Comparison of ENCODE assay signal across 15 cellular contexts in the genomic region with DNA sequence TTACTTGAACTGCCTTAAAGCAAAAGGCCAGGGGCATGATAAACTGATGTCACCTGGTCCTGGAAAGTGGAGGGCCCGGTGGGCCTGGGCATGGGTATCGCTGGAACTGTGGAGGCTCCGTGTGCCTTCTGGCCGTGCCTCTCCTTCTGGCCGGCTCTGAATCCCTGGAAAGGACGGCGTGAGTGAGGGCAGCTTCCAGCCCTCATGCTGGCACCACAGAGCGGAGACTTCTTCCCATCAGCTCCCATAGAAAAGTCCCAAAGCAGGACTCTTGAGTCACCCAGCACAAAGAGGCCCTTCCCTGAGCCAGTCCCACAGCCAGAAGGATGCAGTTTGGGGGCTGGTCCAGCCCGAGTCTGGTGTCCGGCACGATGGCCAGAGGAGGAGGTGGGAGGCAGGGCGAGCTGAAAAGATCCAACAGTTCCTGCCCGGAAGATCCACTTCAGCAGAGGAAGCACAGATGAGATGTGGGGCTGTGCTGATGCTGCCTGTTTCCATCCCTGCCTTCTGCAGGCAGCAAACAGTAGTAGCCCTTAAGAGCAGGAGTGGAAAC. TPM values are rescaled to one million over a fixed set of nuclear protein-coding genes. Genes with fewer than 3 reads are reported as not detected.
DNase-seq lines count a peak whose midpoint lies in the region; FAIRE-seq and TF ChIP-seq lines count a peak whose summit lies in the region.
"Had no signal": no experiment of that assay in that cellular context is flagged by ENCODE, and none has a peak within 500 bp of the region (broad histone marks: within the 10 kb centered on the region; RNA-seq: fewer than 3 reads in every experiment).

No MANE protein-coding gene starts in this region.

- H3K36me3 ChIP-seq in H1 (ENCODE audit: control insufficient read depth in 2 of 4, insufficient read depth in 4 of 4, low read length in 3 of 4) (no peaks in the 10 kb centered on the region), mesendoderm (ENCODE audit: control insufficient read depth, insufficient read depth, low read length) (no peaks in the 10 kb centered on the region)
- H3K36me3 ChIP-seq: HAP-1 had no signal

- no peak for TF ChIP-seq POLR2A in H1 (IDR thresholded peaks at IDR 0.05; ENCODE audit: control extremely low read depth in 1 of 2, low read depth in 2 of 2, low read length in 2 of 2)

- no peak overlapping the region for H3K9ac ChIP-seq in H1 (replicated peaks in 1 of 4; ENCODE audit: extremely low read depth in 1 of 4, low read depth in 3 of 4, low read length in 3 of 4)
- no peak overlapping the region for H3K9ac ChIP-seq in mesendoderm (ENCODE audit: low read length)

- H2BK20ac ChIP-seq in H1 (ENCODE audit: low read length): no peak overlapping the region

- H2AK5ac ChIP-seq in H1 (ENCODE audit: low read depth, low read length) (no peak overlapping the region), mesendoderm (ENCODE audit: low read length) (no peak overlapping the region)

- H3K27me3 ChIP-seq in H1 (replicated peaks in 1 of 4; ENCODE audit: control insufficient read depth in 3 of 4, extremely low read depth in 1 of 4, insufficient read depth in 3 of 4, low read length in 3 of 4) (no peaks in the 10 kb centered on the region), mesendoderm (ENCODE audit: insufficient read depth, low read length, poor library complexity) (no peaks in the 10 kb centered on the region)

- H3K23ac ChIP-seq in H1 (ENCODE audit: insufficient read length): no peak overlapping the region
- H3K23ac ChIP-seq in mesendoderm (ENCODE audit: low read length): no peak overlapping the region

- FAIRE-seq in H1 (lab: Jason Lieb, UNC): no peak

- H3K4me3 ChIP-seq in H1 (ENCODE audit: extremely low read depth in 1 of 4, insufficient read depth in 2 of 4, low read depth in 3 of 4, low read length in 4 of 4): no peak overlapping the region
- no peak overlapping the region for H3K4me3 ChIP-seq in mesendoderm (ENCODE audit: low read length)
- H3K4me3 ChIP-seq: HAP-1 had no signal

- intact Hi-C loops in posterior vena cava (cut with DNase I): no loop called here

- no peak overlapping the region for H3K14ac ChIP-seq in H1 (ENCODE audit: insufficient read length)

- TF ChIP-seq CTCF in RWPE1 (conservative IDR thresholded peaks at IDR 0.05; ENCODE audit: low read depth) (no peak), H1 (IDR thresholded peaks at IDR 0.05; ENCODE audit: control extremely low read depth in 1 of 3, insufficient read depth in 1 of 3, low read depth in 1 of 3, low read length in 3 of 3) (no peak)

- H3K27ac ChIP-seq in RWPE1: peak overlapping the region; percentile 80
- no peak overlapping the region for H3K27ac ChIP-seq in H1 (ENCODE audit: low read depth, low read length)
- no peak overlapping the region for H3K27ac ChIP-seq in mesendoderm (ENCODE audit: low read depth, low read length)

- CTCF ChIA-PET in RWPE1 (lab: Yijun Ruan, JAX) (interaction anchor here (0.6 to 0.8 kb wide), 3 partner anchors 8 to 103 kb away, joined by 3 to 4 read pairs (median 3); partner anchors contain the start of gene GAA), H1 (lab: Charles Lee; ENCODE audit: partially characterized antibody) (interaction anchor here (0.6 to 2.7 kb wide), 6 partner anchors 8 to 105 kb away, joined by 3 to 12 read pairs (median 3); partner anchors contain the start of gene GAA)

- no peak overlapping the region for H2BK120ac ChIP-seq in H1 (replicated peaks; ENCODE audit: low read depth, low read length)
- H2BK120ac ChIP-seq in mesendoderm (ENCODE audit: low read depth, low read length): no peak overlapping the region

- peak; percentile 90 for DNase-seq in DMS153 treated with DMSO at 0.1 percent for 48 hours (lab: John Stamatoyannopoulos, UW; ENCODE audit: unreplicated experiment)
- no peak for DNase-seq in RWPE1 (ENCODE audit: low spot score)
- DNase-seq in H1 (ENCODE audit: low read depth in 1 of 2, low spot score in 2 of 2): no peak
- DNase-seq in posterior vena cava (ENCODE audit: low spot score): peak; percentile 56
- DNase-seq in putamen (ENCODE audit: low spot score): no peak
- DNase-seq in mesendoderm: no peak
- DNase-seq in activated CD4-positive, CD25-positive, alpha-beta regulatory T cell (lab: John Stamatoyannopoulos, UW): no peak
- DNase-seq: ACHN; CD4-positive, alpha-beta T cell; IMR-90; MM.1S; NCI-H1092 treated with DMSO at 0.1 percent for 48 hours; NCI-H2081 treated with DMSO at 0.1 percent for 48 hours; NCI-H524 treated with DMSO at 0.1 percent for 48 hours had no signal

- no peak overlapping the region for H4K91ac ChIP-seq in H1 (replicated peaks; ENCODE audit: insufficient read length, low read length)

- no peaks in the 10 kb centered on the region for H3K9me3 ChIP-seq in H1 (ENCODE audit: insufficient read depth in 2 of 2, low read depth in 1 of 2, low read length in 1 of 2)
- H3K9me3 ChIP-seq: HAP-1 had no signal

- H2AFZ ChIP-seq in H1 (ENCODE audit: low read length): no peak overlapping the region

- H3K4me2 ChIP-seq in H1 (ENCODE audit: insufficient read depth in 1 of 2, low read depth in 2 of 2, low read length in 2 of 2) (no peak overlapping the region), mesendoderm (ENCODE audit: low read length) (no peak overlapping the region)

- no peak for TF ChIP-seq EP300 in H1 (IDR thresholded peaks at IDR 0.05; ENCODE audit: borderline replicate concordance in 1 of 2, low read depth in 2 of 2, low read length in 2 of 2)

- H2BK15ac ChIP-seq in H1 (ENCODE audit: low read length) (no peak overlapping the region), mesendoderm (replicated peaks; ENCODE audit: low read depth) (no peak overlapping the region)

- H4K5ac ChIP-seq in H1 (ENCODE audit: insufficient read length, low read depth, low read length) (no peak overlapping the region), mesendoderm (ENCODE audit: low read length) (no peak overlapping the region)

- H3K23me2 ChIP-seq in H1 (ENCODE audit: low read depth, low read length): no peaks in the 10 kb centered on the region

- H4K20me1 ChIP-seq in H1 (replicated peaks in 1 of 2; ENCODE audit: control insufficient read depth in 1 of 2, insufficient read depth in 2 of 2, low read length in 2 of 2): no peaks in the 10 kb centered on the region

- 96% methylated on average over 11 of the region's 13 CpGs; no CpG with 5 or more reads in 1 of the 2 experiments for WGBS in H1 (ENCODE audit: extremely low coverage in 1 of 2, insufficient coverage in 1 of 2, insufficient read length in 1 of 2, insufficient replicate concordance in 2 of 2, low coverage in 1 of 2, low lambda C conversion rate in 2 of 2, missing lambda C conversion rate in 1 of 2), 2 experiments
- no CpG with 5 or more reads among the region's 13 CpGs for WGBS in mesendoderm (ENCODE audit: extremely low coverage, insufficient coverage, low lambda C conversion rate)

- POLR2A ChIA-PET in RWPE1 (lab: Yijun Ruan, JAX; ENCODE audit: low non-redundant PET): interaction anchor here (0.5 to 0.6 kb wide), 2 partner anchors 8 to 91 kb away, joined by 3 to 5 read pairs; partner anchors contain the start of gene GAA
- POLR2A ChIA-PET in H1 (lab: Charles Lee; ENCODE audit: partially characterized antibody): interaction anchor here (0.7 to 1.8 kb wide), 2 partner anchors 27 to 38 kb away, joined by 3 read pairs; no protein-coding TSS in a partner anchor

- H3K4me1 ChIP-seq in H1 (replicated peaks in 1 of 4; ENCODE audit: control insufficient read depth in 3 of 4, insufficient read depth in 4 of 4, low read length in 3 of 4) (peaks cover 0 to 11% (median 8%) of the 10 kb centered on the region in 4 experiments; a peak in 4 of 7 replicates), mesendoderm (ENCODE audit: control insufficient read depth, low read depth, low read length) (no peaks in the 10 kb centered on the region)
- H3K4me1 ChIP-seq: HAP-1 had no signal

- peak overlapping the region; percentile 68 for H4K8ac ChIP-seq in H1 (ENCODE audit: extremely low read depth, insufficient read depth, low read length)
- no peak overlapping the region for H4K8ac ChIP-seq in mesendoderm (ENCODE audit: low read depth, low read length)

- H2BK12ac ChIP-seq in H1 (ENCODE audit: low read depth, low read length): no peak overlapping the region

- no peak overlapping the region for H2BK5ac ChIP-seq in H1 (ENCODE audit: low read depth, low read length)
- H2BK5ac ChIP-seq in mesendoderm (ENCODE audit: low read length): no peak overlapping the region

- TF ChIP-seq RAD21 in H1 (IDR thresholded peaks at IDR 0.05 in 1 of 2, conservative IDR thresholded peaks at IDR 0.05 in 1 of 2; ENCODE audit: low read depth in 2 of 2, low read length in 2 of 2): no peak

- no peaks in the 10 kb centered on the region for H3K79me2 ChIP-seq in H1 (ENCODE audit: control insufficient read depth in 1 of 2, insufficient read depth in 2 of 2, low read length in 2 of 2)
- no peaks in the 10 kb centered on the region for H3K79me2 ChIP-seq in mesendoderm (ENCODE audit: control insufficient read depth, insufficient read depth, low read length)

- no peak overlapping the region for H3K4ac ChIP-seq in H1 (replicated peaks; ENCODE audit: insufficient read length, low read depth, low read length)
- H3K4ac ChIP-seq in mesendoderm (ENCODE audit: low read depth, low read length): no peak overlapping the region

- H3K79me1 ChIP-seq in H1 (ENCODE audit: low read depth, low read length) (peaks cover 2% of the 10 kb centered on the region; the same call in 1 of the 2 replicates), mesendoderm (ENCODE audit: low read length) (no peaks in the 10 kb centered on the region)

- H3K18ac ChIP-seq in H1 (ENCODE audit: extremely low read depth, low read length) (no peak overlapping the region), mesendoderm (ENCODE audit: low read length) (no peak overlapping the region)

- H3K56ac ChIP-seq in H1 (replicated peaks; ENCODE audit: insufficient read length, low read depth, low read length): no peak overlapping the region
- H3K56ac ChIP-seq in mesendoderm (ENCODE audit: low read length): no peak overlapping the region

RNA-seq across cellular contexts. Expression of gene GAA, which starts 7.8 kb away (rescaled TPM):
- 25.3 and 30.0 TPM in 2 replicates for total RNA-seq in H1 (2021; fragmentation: NEBNext Ultra II Directional; extraction: Animal tissue kit (Norgen Biotek cat#: 25700))
- 14.8 and 32.7 TPM in 2 replicates for polyA plus RNA-seq in H1 (2011; rRNA removed)
- 24.0 TPM for polyA plus RNA-seq in H1 (2011; cell fraction: cytosol; rRNA removed)
- polyA plus RNA-seq in H1 (2011; cell fraction: nucleus; rRNA removed): 151 TPM
- 20.2 to 49.6 TPM (median 37.7 TPM) in 4 replicates for polyA plus RNA-seq in H1 (2012, experiment 1 of 2)
- 24.4 TPM for polyA plus RNA-seq in H1 (2012, experiment 2 of 2)
- polyA plus RNA-seq in H1 (2013, experiment 1 of 2): 45.2 TPM
- polyA plus RNA-seq in H1 (2013, experiment 2 of 2): 38.1 TPM
- 5.0 and 7.6 TPM in 2 replicates for polyA minus RNA-seq in H1 (2011; rRNA and poly(A)+ RNA removed)
- 17.7 TPM for polyA minus RNA-seq in H1 (2011; cell fraction: cytosol; rRNA and poly(A)+ RNA removed)
- polyA minus RNA-seq in H1 (2011; cell fraction: nucleus; rRNA and poly(A)+ RNA removed): 25.7 TPM
- total RNA-seq in posterior vena cava: 10 to 100 TPM; 38.7 to 42.8 TPM
- 8.0 TPM for polyA plus RNA-seq in mesendoderm (2013, experiment 1 of 2)
- polyA plus RNA-seq in mesendoderm (2013, experiment 2 of 2): 8.3 TPM

RNA-seq across cellular contexts. Expression of gene EIF4A3, which starts 37.8 kb away (rescaled TPM):
- total RNA-seq in H1 (2021; fragmentation: NEBNext Ultra II Directional; extraction: Animal tissue kit (Norgen Biotek cat#: 25700)): 146 and 155 TPM in 2 replicates
- polyA plus RNA-seq in H1 (2011; rRNA removed): 99.1 and 142 TPM in 2 replicates
- 140 TPM for polyA plus RNA-seq in H1 (2011; cell fraction: cytosol; rRNA removed)
- 77.5 TPM for polyA plus RNA-seq in H1 (2011; cell fraction: nucleus; rRNA removed)
- 156 to 184 TPM (median 166 TPM) in 4 replicates for polyA plus RNA-seq in H1 (2012, experiment 1 of 2)
- 48.6 TPM for polyA plus RNA-seq in H1 (2012, experiment 2 of 2)
- 81.9 TPM for polyA plus RNA-seq in H1 (2013, experiment 1 of 2)
- 84.3 TPM for polyA plus RNA-seq in H1 (2013, experiment 2 of 2)
- polyA minus RNA-seq in H1 (2011; rRNA and poly(A)+ RNA removed): 108 and 113 TPM in 2 replicates
- 61.2 TPM for polyA minus RNA-seq in H1 (2011; cell fraction: cytosol; rRNA and poly(A)+ RNA removed)
- polyA minus RNA-seq in H1 (2011; cell fraction: nucleus; rRNA and poly(A)+ RNA removed): 42.7 TPM
- total RNA-seq in posterior vena cava: 10 to 100 TPM; 48.8 to 50.5 TPM
- polyA plus RNA-seq in mesendoderm (2013, experiment 1 of 2): 134 TPM
- 130 TPM for polyA plus RNA-seq in mesendoderm (2013, experiment 2 of 2)

Comparison
In these comparisons a context has a peak if more than half of its experiments do, and no peak if none do; other contexts are left out.
1. DNase-seq: peak in DMS153 treated with DMSO at 0.1 percent for 48 hours (single experiment) and posterior vena cava (single experiment); none in RWPE1 (single experiment), H1 (0 of 2), putamen (single experiment), mesendoderm (single experiment) and activated CD4-positive, CD25-positive, alpha-beta regulatory T cell (0 of 4).